In the genomic region with DNA sequence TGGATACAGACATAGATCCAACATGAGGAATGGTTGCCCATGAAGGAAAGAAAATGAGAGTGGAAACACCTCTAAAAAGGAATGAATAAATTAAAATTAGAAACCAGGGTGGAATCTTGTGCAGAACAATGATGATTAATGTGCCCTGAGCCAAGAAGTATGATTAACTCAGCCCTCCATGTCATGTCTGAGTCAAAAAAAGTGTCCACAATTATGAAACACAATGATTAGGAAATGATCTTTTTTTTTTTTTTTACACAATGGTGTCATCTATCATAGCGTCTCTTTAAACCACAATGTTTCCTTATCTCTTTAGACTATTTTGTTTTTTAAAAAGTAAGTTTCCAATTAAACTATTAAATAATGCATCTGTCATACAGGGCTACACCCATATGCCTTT, we compare ENCODE assay signal across 13 cellular contexts.
DNase-seq lines count a peak whose midpoint lies in the region; ATAC-seq and TF ChIP-seq lines count a peak whose summit lies in the region.
"Had no signal": no experiment of that assay in that cellular context is flagged by ENCODE, and none has a peak within 500 bp of the region (broad histone marks: within the 10 kb centered on the region; RNA-seq: fewer than 3 reads in every experiment).

No MANE protein-coding gene starts in this region.

- peaks cover 18% of the 10 kb centered on the region for H3K4me1 ChIP-seq in PC-3 (ENCODE audit: insufficient read depth, low read length)

- H3K4me2 ChIP-seq in PC-3 (ENCODE audit: low read length) = no peak overlapping the region

- no peaks in the 10 kb centered on the region for H3K9me2 ChIP-seq in PC-3 (replicated peaks; ENCODE audit: low read length)

- POLR2A ChIA-PET in PC-3 (lab: Charles Lee; ENCODE audit: unreplicated experiment) = no interaction called here

- no peak overlapping the region for H3K4me3 ChIP-seq in PC-3 (ENCODE audit: low read length)
- H3K4me3 ChIP-seq: K562, SJSA1 had no signal

- H4K20me1 ChIP-seq in PC-3 (ENCODE audit: low read length) = no peaks in the 10 kb centered on the region

- H3K9me3 ChIP-seq in PC-3 (ENCODE audit: low read length) = no peaks in the 10 kb centered on the region
- H3K9me3 ChIP-seq: SJSA1 had no signal

- no peak overlapping the region for H3K27ac Mint-ChIP-seq in activated naive CD4-positive, alpha-beta T cell treated with anti-CD3 and anti-CD28 coated beads, Interleukin-2, amount 50 U/mL, for 72 hours
- no peak overlapping the region for H3K27ac Mint-ChIP-seq in activated T-helper 1 cell treated with anti-CD3 and anti-CD28 coated beads, Interleukin-12 subunit alpha, Interleukin-12 subunit beta, Interleukin-2, Interleukin-4 antibody, amounts not matched to agents 30 ng/mL and 10 ng/mL and 1 ng/mL, durations not matched to agents 14 hours and 24 hours and 36 hours
- H3K27ac Mint-ChIP-seq in stimulated activated memory B cell treated with anti-CD40 and anti-IgM and Interleukin-4, amounts not matched to agents 10 μg/mL and 1 μg/mL and 100 μg/mL, for 72 hours = no peak overlapping the region
- H3K27ac Mint-ChIP-seq: B cell had no signal

- no peak overlapping the region for H3K4me3 Mint-ChIP-seq in activated T-helper 1 cell treated with anti-CD3 and anti-CD28 coated beads, Interleukin-12 subunit alpha, Interleukin-12 subunit beta, Interleukin-2, Interleukin-4 antibody, amounts not matched to agents 30 ng/mL and 10 ng/mL and 1 ng/mL, durations not matched to agents 14 hours and 24 hours and 36 hours
- H3K4me3 Mint-ChIP-seq in stimulated activated memory B cell treated with anti-CD40 and anti-IgM and Interleukin-4, amounts not matched to agents 10 μg/mL and 1 μg/mL and 100 μg/mL, for 72 hours = no peak overlapping the region
- H3K4me3 Mint-ChIP-seq: B cell, nephron had no signal

- no peak for DNase-seq in activated naive CD4-positive, alpha-beta T cell treated with anti-CD3 and anti-CD28 coated beads, Interleukin-2, amount 50 U/mL, for 72 hours (ENCODE audit: low spot score in 2 of 2)
- DNase-seq in activated naive CD4-positive, alpha-beta T cell treated with anti-CD3 and anti-CD28 coated beads, Interleukin-2, amount 50 U/mL, for 16 hours = no peak
- DNase-seq in PC-3 (peak; percentile 68), fibroblast of peridontal ligament (ENCODE audit: extremely low read depth) (peak; percentile 45), putamen (ENCODE audit: low spot score) (no peak), NCI-H2196 (lab: John Stamatoyannopoulos, UW; ENCODE audit: unreplicated experiment) (no peak)
- DNase-seq in activated T-helper 1 cell treated with anti-CD3 and anti-CD28 coated beads, Interleukin-12 subunit alpha, Interleukin-12 subunit beta, Interleukin-2, Interleukin-4 antibody, amounts not matched to agents 30 ng/mL and 10 ng/mL and 1 ng/mL, durations not matched to agents 14 hours and 24 hours and 36 hours (ENCODE audit: low spot score) = no peak
- DNase-seq: GF-D8 had no signal

- CTCF ChIA-PET in PC-3 (lab: Charles Lee) = no interaction called here

- peak overlapping the region; percentile 1; the same call in 1 of the 2 replicates for H3K27ac ChIP-seq in PC-3 (ENCODE audit: low read length)
- H3K27ac ChIP-seq: SJSA1 had no signal

- H3K36me3 Mint-ChIP-seq in activated naive CD4-positive, alpha-beta T cell treated with anti-CD3 and anti-CD28 coated beads, Interleukin-2, amount 50 U/mL, for 72 hours = no peaks in the 10 kb centered on the region
- H3K36me3 Mint-ChIP-seq in activated T-helper 1 cell treated with anti-CD3 and anti-CD28 coated beads, Interleukin-12 subunit alpha, Interleukin-12 subunit beta, Interleukin-2, Interleukin-4 antibody, amounts not matched to agents 30 ng/mL and 10 ng/mL and 1 ng/mL, durations not matched to agents 14 hours and 24 hours and 36 hours (ENCODE audit: low read depth) = no peaks in the 10 kb centered on the region
- H3K36me3 Mint-ChIP-seq in stimulated activated memory B cell treated with anti-CD40 and anti-IgM and Interleukin-4, amounts not matched to agents 10 μg/mL and 1 μg/mL and 100 μg/mL, for 72 hours = no peaks in the 10 kb centered on the region

- intact Hi-C loops in PC-3 (cut with micrococcal nuclease) = no loop called here
- intact Hi-C loops in activated T-helper 1 cell treated with anti-CD3 and anti-CD28 coated beads, Interleukin-12 subunit alpha, Interleukin-12 subunit beta, Interleukin-2, Interleukin-4 antibody, amounts not matched to agents 30 ng/mL and 10 ng/mL and 1 ng/mL, durations not matched to agents 14 hours and 24 hours and 36 hours (cut with micrococcal nuclease) = no loop called here

- peaks cover 24% of the 10 kb centered on the region for H3K27me3 Mint-ChIP-seq in activated T-helper 1 cell treated with anti-CD3 and anti-CD28 coated beads, Interleukin-12 subunit alpha, Interleukin-12 subunit beta, Interleukin-2, Interleukin-4 antibody, amounts not matched to agents 30 ng/mL and 10 ng/mL and 1 ng/mL, durations not matched to agents 14 hours and 24 hours and 36 hours (ENCODE audit: insufficient read depth)
- peaks cover 9% of the 10 kb centered on the region for H3K27me3 Mint-ChIP-seq in stimulated activated memory B cell treated with anti-CD40 and anti-IgM and Interleukin-4, amounts not matched to agents 10 μg/mL and 1 μg/mL and 100 μg/mL, for 72 hours

- BruUV-seq in PC-3 (replicated peaks; lab: Mats Ljungman, UMichigan) = no TSS peak

- peaks cover under 1% of the 10 kb centered on the region for H3K4me1 Mint-ChIP-seq in activated T-helper 1 cell treated with anti-CD3 and anti-CD28 coated beads, Interleukin-12 subunit alpha, Interleukin-12 subunit beta, Interleukin-2, Interleukin-4 antibody, amounts not matched to agents 30 ng/mL and 10 ng/mL and 1 ng/mL, durations not matched to agents 14 hours and 24 hours and 36 hours (ENCODE audit: low read depth)
- no peaks in the 10 kb centered on the region for H3K4me1 Mint-ChIP-seq in stimulated activated memory B cell treated with anti-CD40 and anti-IgM and Interleukin-4, amounts not matched to agents 10 μg/mL and 1 μg/mL and 100 μg/mL, for 72 hours
- H3K4me1 Mint-ChIP-seq: B cell, nephron had no signal

- peaks cover 4% of the 10 kb centered on the region for H3F3A ChIP-seq in PC-3 (ENCODE audit: low read length, unreplicated experiment)

- no peak overlapping the region for H2AFZ ChIP-seq in PC-3 (ENCODE audit: low read length)

- no peaks in the 10 kb centered on the region for H3K79me2 ChIP-seq in PC-3 (ENCODE audit: low read length)

- peak; percentile 57 to 87 for ATAC-seq in activated naive CD4-positive, alpha-beta T cell treated with anti-CD3 and anti-CD28 coated beads, Interleukin-2, amount 50 U/mL, for 72 hours
- no peak; the same call in 1 of the 2 replicates for ATAC-seq in PC-3
- ATAC-seq in stimulated activated memory B cell treated with anti-CD40 and anti-IgM and Interleukin-4, amounts not matched to agents 10 μg/mL and 1 μg/mL and 100 μg/mL, for 72 hours = no peak
- ATAC-seq: K562 had no signal

- no peak overlapping the region for H3K9ac ChIP-seq in PC-3 (ENCODE audit: low read length)

- no peak for TF ChIP-seq CTCF in PC-3 (conservative IDR thresholded peaks at IDR 0.05; ENCODE audit: low read depth, low read length)

- no peaks in the 10 kb centered on the region for H3K9me3 Mint-ChIP-seq in activated naive CD4-positive, alpha-beta T cell treated with anti-CD3 and anti-CD28 coated beads, Interleukin-2, amount 50 U/mL, for 72 hours
- H3K9me3 Mint-ChIP-seq in activated T-helper 1 cell treated with anti-CD3 and anti-CD28 coated beads, Interleukin-12 subunit alpha, Interleukin-12 subunit beta, Interleukin-2, Interleukin-4 antibody, amounts not matched to agents 30 ng/mL and 10 ng/mL and 1 ng/mL, durations not matched to agents 14 hours and 24 hours and 36 hours = no peaks in the 10 kb centered on the region
- H3K9me3 Mint-ChIP-seq in stimulated activated memory B cell treated with anti-CD40 and anti-IgM and Interleukin-4, amounts not matched to agents 10 μg/mL and 1 μg/mL and 100 μg/mL, for 72 hours = no peaks in the 10 kb centered on the region
- H3K9me3 Mint-ChIP-seq: nephron had no signal

- no peaks in the 10 kb centered on the region for H3K27me3 ChIP-seq in PC-3 (ENCODE audit: low read length)
- H3K27me3 ChIP-seq: SJSA1 had no signal

- H3K36me3 ChIP-seq in PC-3 (ENCODE audit: low read depth, low read length) = no peaks in the 10 kb centered on the region
- H3K36me3 ChIP-seq: SJSA1 had no signal

Comparison
In these comparisons a context has a peak if more than half of its experiments do, and no peak if none do; other contexts are left out.
1. ATAC-seq: peak in activated naive CD4-positive, alpha-beta T cell treated with anti-CD3 and anti-CD28 coated beads, Interleukin-2, amount 50 U/mL, for 72 hours (2 of 2); none in PC-3 (single experiment) and stimulated activated memory B cell treated with anti-CD40 and anti-IgM and Interleukin-4, amounts not matched to agents 10 μg/mL and 1 μg/mL and 100 μg/mL, for 72 hours (single experiment).
2. DNase-seq: peak in PC-3 (single experiment) and fibroblast of peridontal ligament (single experiment); none in activated naive CD4-positive, alpha-beta T cell treated with anti-CD3 and anti-CD28 coated beads, Interleukin-2, amount 50 U/mL, for 72 hours (0 of 2), activated naive CD4-positive, alpha-beta T cell treated with anti-CD3 and anti-CD28 coated beads, Interleukin-2, amount 50 U/mL, for 16 hours (single experiment), activated T-helper 1 cell treated with anti-CD3 and anti-CD28 coated beads, Interleukin-12 subunit alpha, Interleukin-12 subunit beta, Interleukin-2, Interleukin-4 antibody, amounts not matched to agents 30 ng/mL and 10 ng/mL and 1 ng/mL, durations not matched to agents 14 hours and 24 hours and 36 hours (single experiment), putamen (single experiment) and NCI-H2196 (single experiment).